Comparison of ENCODE assay signal across 36 cellular contexts in genomic region chrX:99461223-99461622, GRCh38.
DNase-seq lines count a peak whose midpoint lies in the region; ATAC-seq, FAIRE-seq and TF ChIP-seq lines count a peak whose summit lies in the region.
"Had no signal": no experiment of that assay in that cellular context is flagged by ENCODE, and none has a peak within 500 bp of the region (broad histone marks: within the 10 kb centered on the region; RNA-seq: fewer than 3 reads in every experiment).

No MANE protein-coding gene starts in this region.

- no peak overlapping the region for H3K23ac ChIP-seq in IMR-90 (ENCODE audit: low read depth, low read length)

- no peaks in the 10 kb centered on the region for H3K9me3 Mint-ChIP-seq in activated naive CD8-positive, alpha-beta T cell treated with anti-CD3 and anti-CD28 coated beads, Interleukin-2, amount 10 ng/mL, durations not matched to agents 7 days and 5 days
- H3K9me3 Mint-ChIP-seq in activated naive CD8-positive, alpha-beta T cell treated with anti-CD3 and anti-CD28 coated beads, Interleukin-2, amount 50 U/mL, for 24 hours, result peaks cover 5% of the 10 kb centered on the region
- H3K9me3 Mint-ChIP-seq: CD14-positive monocyte; CD4-positive, alpha-beta T cell had no signal

- no peak overlapping the region for H3K18ac ChIP-seq in IMR-90 (ENCODE audit: low read depth, low read length)

- no peak overlapping the region for H2BK5ac ChIP-seq in IMR-90 (ENCODE audit: low read depth, low read length, poor library complexity, severe bottlenecking)

- no peak overlapping the region for H2BK15ac ChIP-seq in IMR-90 (ENCODE audit: low read depth, low read length)

- BruUV-seq in HepG2 (replicated peaks; lab: Mats Ljungman, UMichigan) (no TSS peak), IMR-90 (replicated peaks; lab: Mats Ljungman, UMichigan) (no TSS peak)

- FAIRE-seq in HepG2 (lab: Jason Lieb, UNC) (no peak), A549 (lab: Jason Lieb, UNC) (no peak)
- FAIRE-seq: A204.1, D721Med had no signal

- CTCF ChIA-PET in HepG2 (lab: Yijun Ruan, JAX; ENCODE audit: low intra/inter-chr PET ratio, low total read pairs), result no interaction called here
- CTCF ChIA-PET in A549 (lab: Yijun Ruan, JAX), result no interaction called here
- CTCF ChIA-PET in IMR-90 (lab: Yijun Ruan, JAX), result interaction anchor here (0.7 kb wide), 2 partner anchors 16 to 37 kb away, joined by 3 read pairs; no protein-coding TSS in a partner anchor

- H3K9me1 ChIP-seq in IMR-90 (ENCODE audit: insufficient read depth, low read length), result no peaks in the 10 kb centered on the region

- no peaks in the 10 kb centered on the region for H3K27me3 Mint-ChIP-seq in activated naive CD8-positive, alpha-beta T cell treated with anti-CD3 and anti-CD28 coated beads, Interleukin-2, amount 10 ng/mL, durations not matched to agents 7 days and 5 days
- H3K27me3 Mint-ChIP-seq in activated naive CD8-positive, alpha-beta T cell treated with anti-CD3 and anti-CD28 coated beads, Interleukin-2, amount 50 U/mL, for 24 hours, result no peaks in the 10 kb centered on the region
- H3K27me3 Mint-ChIP-seq: B cell; CD4-positive, alpha-beta memory T cell; CD4-positive, alpha-beta T cell; CD4-positive, CD25-positive, alpha-beta regulatory T cell; CD8-positive, alpha-beta memory T cell had no signal

- TF ChIP-seq EP300 in HepG2 (IDR thresholded peaks at IDR 0.05; ENCODE audit: low read depth in 2 of 2, low read length in 2 of 2) (no peak), HepG2 (CRISPR knock-in tag; IDR thresholded peaks at IDR 0.05; ENCODE audit: borderline replicate concordance) (no peak), A549 (IDR thresholded peaks at IDR 0.05) (no peak)

- no peak overlapping the region for H3K9ac ChIP-seq in HepG2 (ENCODE audit: insufficient read depth, low read depth, low read length)
- no peak overlapping the region for H3K9ac ChIP-seq in IMR-90 (ENCODE audit: low read depth, low read length)
- H3K9ac ChIP-seq: BLaER1; BLaER1 treated with 17β-estradiol and CSF1 and Interleukin-3, amounts not matched to agents 10 nM and 100 nM had no signal

- intact Hi-C loops in HepG2 (cut with micrococcal nuclease; ENCODE audit: unreplicated experiment), result no loop called here
- intact Hi-C loops in right lobe of liver (cut with DNase I), result no loop called here
- intact Hi-C loops in IMR-90 (cut with micrococcal nuclease), result loop anchor here (10.0 kb wide), 1 partner anchor 554 kb away; no protein-coding TSS in a partner anchor

- no peaks in the 10 kb centered on the region for H3K79me1 ChIP-seq in IMR-90 (ENCODE audit: low read depth in 1 of 2, low read length in 2 of 2)

- no peak for TF ChIP-seq POLR2A in HepG2 (IDR thresholded peaks at IDR 0.05; ENCODE audit: insufficient read depth in 1 of 2, low read depth in 2 of 2, low read length in 2 of 2)
- TF ChIP-seq POLR2A in right lobe of liver (IDR thresholded peaks at IDR 0.05), result no peak
- TF ChIP-seq POLR2A in A549 (IDR thresholded peaks at IDR 0.05; ENCODE audit: low read length), result no peak
- TF ChIP-seq POLR2A in IMR-90 (IDR thresholded peaks at IDR 0.05; ENCODE audit: low read depth, low read length), result no peak

- no peak overlapping the region for H3K4me3 Mint-ChIP-seq in activated naive CD8-positive, alpha-beta T cell treated with anti-CD3 and anti-CD28 coated beads, Interleukin-2, amount 10 ng/mL, durations not matched to agents 7 days and 5 days
- no peak overlapping the region for H3K4me3 Mint-ChIP-seq in activated naive CD8-positive, alpha-beta T cell treated with anti-CD3 and anti-CD28 coated beads, Interleukin-2, amount 50 U/mL, for 24 hours
- H3K4me3 Mint-ChIP-seq: B cell; CD14-positive monocyte; CD4-positive, alpha-beta memory T cell; CD4-positive, alpha-beta T cell; CD4-positive, CD25-positive, alpha-beta regulatory T cell; CD8-positive, alpha-beta memory T cell; CD8-positive, alpha-beta T cell had no signal

- no peak overlapping the region for H4K8ac ChIP-seq in IMR-90 (ENCODE audit: low read depth in 2 of 2, low read length in 2 of 2)

- POLR2A ChIA-PET in activated naive CD8-positive, alpha-beta T cell treated with anti-CD3 and anti-CD28 coated beads, Interleukin-2, amount 10 ng/mL, durations not matched to agents 7 days and 5 days (lab: Charles Lee), result no interaction called here
- POLR2A ChIA-PET in HepG2 (lab: Yijun Ruan, JAX) (no interaction called here), A549 (lab: Yijun Ruan, JAX) (no interaction called here), IMR-90 (lab: Charles Lee; ENCODE audit: unreplicated experiment) (no interaction called here)

- TF ChIP-seq RAD21 in HepG2 (CRISPR knock-in tag; IDR thresholded peaks at IDR 0.05) (no peak), A549 (conservative IDR thresholded peaks at IDR 0.05 in 1 of 2, IDR thresholded peaks at IDR 0.05 in 1 of 2) (no peak), IMR-90 (IDR thresholded peaks at IDR 0.05; ENCODE audit: low read length) (no peak)

- H3K27me3 ChIP-seq in HepG2 (ENCODE audit: control insufficient read depth in 1 of 2, insufficient read depth in 2 of 2, low read length in 2 of 2) (no peaks in the 10 kb centered on the region), right lobe of liver (no peaks in the 10 kb centered on the region), IMR-90 (ENCODE audit: control insufficient read depth, insufficient read depth, low read length) (no peaks in the 10 kb centered on the region)
- H3K27me3 ChIP-seq: BE2C had no signal

- no peak overlapping the region for H3K4me2 ChIP-seq in HepG2 (ENCODE audit: low read depth, low read length)
- no peak overlapping the region for H3K4me2 ChIP-seq in A549
- no peak overlapping the region for H3K4me2 ChIP-seq in IMR-90 (ENCODE audit: low read depth, low read length)
- H3K4me2 ChIP-seq: BLaER1; BLaER1 treated with 17β-estradiol and CSF1 and Interleukin-3, amounts not matched to agents 10 nM and 100 nM had no signal

- no peaks in the 10 kb centered on the region for H3K36me3 Mint-ChIP-seq in activated naive CD8-positive, alpha-beta T cell treated with anti-CD3 and anti-CD28 coated beads, Interleukin-2, amount 10 ng/mL, durations not matched to agents 7 days and 5 days
- H3K36me3 Mint-ChIP-seq in activated naive CD8-positive, alpha-beta T cell treated with anti-CD3 and anti-CD28 coated beads, Interleukin-2, amount 50 U/mL, for 24 hours (ENCODE audit: low read depth), result no peaks in the 10 kb centered on the region
- H3K36me3 Mint-ChIP-seq: CD14-positive monocyte; CD4-positive, alpha-beta memory T cell; CD4-positive, CD25-positive, alpha-beta regulatory T cell; CD8-positive, alpha-beta memory T cell; CD8-positive, alpha-beta T cell had no signal

- no peaks in the 10 kb centered on the region for H3K4me1 ChIP-seq in HepG2 (ENCODE audit: insufficient read depth, low read length)
- no peaks in the 10 kb centered on the region for H3K4me1 ChIP-seq in right lobe of liver
- H3K4me1 ChIP-seq in A549, result no peaks in the 10 kb centered on the region
- no peaks in the 10 kb centered on the region for H3K4me1 ChIP-seq in IMR-90 (ENCODE audit: control insufficient read depth, insufficient read depth, low read length)
- H3K4me1 ChIP-seq: BE2C; BLaER1; BLaER1 treated with 17β-estradiol and CSF1 and Interleukin-3, amounts not matched to agents 10 nM and 100 nM; Caco-2 had no signal

- H3K36me3 ChIP-seq in HepG2 (replicated peaks in 1 of 2; ENCODE audit: control insufficient read depth in 1 of 2, insufficient read depth in 2 of 2, low read length in 2 of 2) (no peaks in the 10 kb centered on the region), right lobe of liver (no peaks in the 10 kb centered on the region), IMR-90 (ENCODE audit: control insufficient read depth, insufficient read depth, low read length) (no peaks in the 10 kb centered on the region)
- H3K36me3 ChIP-seq: BE2C; BLaER1; BLaER1 treated with 17β-estradiol and CSF1 and Interleukin-3, amounts not matched to agents 10 nM and 100 nM had no signal

- dilution Hi-C loops in IMR-90 (cut with HindIII; ENCODE audit: low sequenced_read_pairs, unreplicated experiment), result no loop called here

- no peak overlapping the region for H3K4ac ChIP-seq in IMR-90 (ENCODE audit: low read depth, low read length)

- no peaks in the 10 kb centered on the region for H3K9me3 ChIP-seq in HepG2 (ENCODE audit: low read length)
- H3K9me3 ChIP-seq in right lobe of liver, result no peaks in the 10 kb centered on the region
- H3K9me3 ChIP-seq in A549, result no peaks in the 10 kb centered on the region
- H3K9me3 ChIP-seq in IMR-90 (ENCODE audit: control insufficient read depth, insufficient read depth, low read length), result no peaks in the 10 kb centered on the region
- H3K9me3 ChIP-seq: BE2C; BLaER1; BLaER1 treated with 17β-estradiol and CSF1 and Interleukin-3, amounts not matched to agents 10 nM and 100 nM; Caco-2 had no signal

- H4K20me1 ChIP-seq in HepG2 (ENCODE audit: insufficient read depth, low read length) (no peaks in the 10 kb centered on the region), IMR-90 (ENCODE audit: insufficient read depth, low read length) (no peaks in the 10 kb centered on the region)
- H4K20me1 ChIP-seq: BLaER1; BLaER1 treated with 17β-estradiol and CSF1 and Interleukin-3, amounts not matched to agents 10 nM and 100 nM had no signal

- peak overlapping the region; percentile 70 for H3K27ac Mint-ChIP-seq in activated naive CD8-positive, alpha-beta T cell treated with anti-CD3 and anti-CD28 coated beads, Interleukin-2, amount 10 ng/mL, durations not matched to agents 7 days and 5 days
- H3K27ac Mint-ChIP-seq in activated naive CD8-positive, alpha-beta T cell treated with anti-CD3 and anti-CD28 coated beads, Interleukin-2, amount 50 U/mL, for 24 hours, result no peak overlapping the region
- H3K27ac Mint-ChIP-seq: B cell; CD14-positive monocyte; CD4-positive, alpha-beta memory T cell; CD4-positive, alpha-beta T cell; CD4-positive, CD25-positive, alpha-beta regulatory T cell; CD8-positive, alpha-beta memory T cell; CD8-positive, alpha-beta T cell had no signal

- WGBS in HepG2 (ENCODE audit: low lambda C conversion rate), result 11% methylated on average over 4 of the region's 4 CpGs
- WGBS in right lobe of liver (ENCODE audit: insufficient coverage, low coverage, low lambda C conversion rate, missing lambda C conversion rate), result 17% methylated on average over 4 of the region's 4 CpGs
- WGBS in A549 (ENCODE audit: missing lambda C conversion rate), result 2% methylated on average over 4 of the region's 4 CpGs
- WGBS in IMR-90 (ENCODE audit: extremely low coverage in 2 of 2, insufficient read length in 1 of 2), 2 experiments, result no CpG with 5 or more reads among the region's 4 CpGs

- no peak overlapping the region for H2AK5ac ChIP-seq in IMR-90 (ENCODE audit: low read depth, low read length)

- in situ Hi-C loops in HepG2 (cut with HindIII; ENCODE audit: extremely low pct_ligation_motif_present, low pct_unique_long_range_greater_than_20kb) (no loop called here), IMR-90 (cut with MboI; ENCODE audit: low sequenced_read_pairs) (no loop called here)

- no peak overlapping the region for H2AK9ac ChIP-seq in IMR-90 (replicated peaks; ENCODE audit: low read depth, low read length, poor library complexity)

- H3K56ac ChIP-seq in IMR-90 (ENCODE audit: extremely low read depth, insufficient read depth, low read length), result no peak overlapping the region

- DNase-seq in activated naive CD8-positive, alpha-beta T cell treated with anti-CD3 and anti-CD28 coated beads, Interleukin-2, amount 10 ng/mL, durations not matched to agents 7 days and 5 days, result no peak
- DNase-seq in activated naive CD8-positive, alpha-beta T cell treated with anti-CD3 and anti-CD28 coated beads, Interleukin-2, amount 50 U/mL, for 24 hours, result no peak
- DNase-seq in HepG2 (ENCODE audit: low spot score), result no peak
- no peak for DNase-seq in right lobe of liver
- DNase-seq in A549 (ENCODE audit: low read depth in 1 of 2, low spot score in 1 of 2), result no peak
- no peak for DNase-seq in IMR-90
- no peak for DNase-seq in DMS 273 (lab: John Stamatoyannopoulos, UW; ENCODE audit: unreplicated experiment)
- DNase-seq: 8988T; ACHN; AML-193; BE2C; C1 segment of cervical spinal cord; Caco-2; Calu3; CD4-positive, alpha-beta memory T cell; CD4-positive, alpha-beta T cell; CD4-positive, CD25-positive, alpha-beta regulatory T cell; CD8-positive, alpha-beta memory T cell; CD8-positive, alpha-beta T cell; COR-L47; DMS 273 treated with DMSO at 0.1 percent for 48 hours; DMS153; DMS53; DMS79; DMS79 treated with DMSO at 0.1 percent for 48 hours; DND-41; EL had no signal

- H3K79me2 ChIP-seq in HepG2 (ENCODE audit: insufficient read depth, low read length), result no peaks in the 10 kb centered on the region

- H4K5ac ChIP-seq in IMR-90 (ENCODE audit: low read depth, low read length), result no peak overlapping the region

- H3K4me1 Mint-ChIP-seq in activated naive CD8-positive, alpha-beta T cell treated with anti-CD3 and anti-CD28 coated beads, Interleukin-2, amount 10 ng/mL, durations not matched to agents 7 days and 5 days, result no peaks in the 10 kb centered on the region
- no peaks in the 10 kb centered on the region for H3K4me1 Mint-ChIP-seq in activated naive CD8-positive, alpha-beta T cell treated with anti-CD3 and anti-CD28 coated beads, Interleukin-2, amount 50 U/mL, for 24 hours
- H3K4me1 Mint-ChIP-seq: B cell; CD14-positive monocyte; CD4-positive, alpha-beta memory T cell; CD4-positive, CD25-positive, alpha-beta regulatory T cell; CD8-positive, alpha-beta memory T cell had no signal

- H3K14ac ChIP-seq in IMR-90 (replicated peaks; ENCODE audit: low read depth, low read length), result no peak overlapping the region

- H2AFZ ChIP-seq in HepG2 (ENCODE audit: low read length) (no peak overlapping the region), IMR-90 (replicated peaks; ENCODE audit: low read length, poor library complexity) (no peak overlapping the region)

- H2BK120ac ChIP-seq in IMR-90 (ENCODE audit: low read depth, low read length), result no peak overlapping the region

- ATAC-seq in activated naive CD8-positive, alpha-beta T cell treated with anti-CD3 and anti-CD28 coated beads, Interleukin-2, amount 10 ng/mL, durations not matched to agents 7 days and 5 days (ENCODE audit: low read depth), result no peak
- no peak for ATAC-seq in activated naive CD8-positive, alpha-beta T cell treated with anti-CD3 and anti-CD28 coated beads, Interleukin-2, amount 50 U/mL, for 24 hours
- ATAC-seq in HepG2 (no peak), right lobe of liver (no peak), A549 (no peak), IMR-90 (ENCODE audit: low read depth) (no peak), HG03097 (IDR thresholded peaks at IDR 0.05; ENCODE audit: low FRiP score, unreplicated experiment) (no peak)
- ATAC-seq: CD8-positive, alpha-beta T cell had no signal

- no peak overlapping the region for H3K27ac ChIP-seq in HepG2 (ENCODE audit: extremely low read length, insufficient read depth, low read length)
- no peak overlapping the region for H3K27ac ChIP-seq in right lobe of liver
- H3K27ac ChIP-seq in A549, result no peak overlapping the region
- H3K27ac ChIP-seq in IMR-90 (ENCODE audit: insufficient read depth, low read length), result no peak overlapping the region
- H3K27ac ChIP-seq: 22Rv1; BLaER1; BLaER1 treated with 17β-estradiol and CSF1 and Interleukin-3, amounts not matched to agents 10 nM and 100 nM; C4-2B had no signal

- H3K4me3 ChIP-seq in HepG2 (replicated peaks in 1 of 3; ENCODE audit: insufficient read depth in 1 of 3, low read depth in 2 of 3, low read length in 3 of 3) (no peak overlapping the region), right lobe of liver (no peak overlapping the region), A549 (no peak overlapping the region), IMR-90 (ENCODE audit: insufficient read depth, low read depth, low read length) (no peak overlapping the region)
- H3K4me3 ChIP-seq: BLaER1; BLaER1 treated with 17β-estradiol and CSF1 and Interleukin-3, amounts not matched to agents 10 nM and 100 nM had no signal

- TF ChIP-seq CTCF in HepG2 (CRISPR knock-in tag; IDR thresholded peaks at IDR 0.05), result no peak
- TF ChIP-seq CTCF in right lobe of liver (IDR thresholded peaks at IDR 0.05), result no peak
- no peak for TF ChIP-seq CTCF in A549 (IDR thresholded peaks at IDR 0.05)
- TF ChIP-seq CTCF in IMR-90 (conservative IDR thresholded peaks at IDR 0.05; ENCODE audit: low read depth, low read length), result no peak

- H4K91ac ChIP-seq in IMR-90 (ENCODE audit: insufficient read depth, low read depth, low read length), result no peak overlapping the region

- H2BK20ac ChIP-seq in IMR-90 (ENCODE audit: low read depth, low read length), result no peak overlapping the region
